Comparison of ENCODE assay signal across 1 cellular context in genomic region chr2:197934926-197935274, GRCh38.
TF ChIP-seq lines count a peak whose summit lies in the region.

No MANE protein-coding gene starts in this region.

TF ChIP-seq in HepG2, 621 proteins besides CTCF, POLR2A, EP300 and RAD21:
- TF ChIP-seq CEBPG (CRISPR knock-in tag; IDR thresholded peaks at IDR 0.05) (no peak), ZNF883 (CRISPR knock-in tag; IDR thresholded peaks at IDR 0.05; ENCODE audit: not compliant biosample characterization) (no peak)
- TF ChIP-seq, protein P1, sequence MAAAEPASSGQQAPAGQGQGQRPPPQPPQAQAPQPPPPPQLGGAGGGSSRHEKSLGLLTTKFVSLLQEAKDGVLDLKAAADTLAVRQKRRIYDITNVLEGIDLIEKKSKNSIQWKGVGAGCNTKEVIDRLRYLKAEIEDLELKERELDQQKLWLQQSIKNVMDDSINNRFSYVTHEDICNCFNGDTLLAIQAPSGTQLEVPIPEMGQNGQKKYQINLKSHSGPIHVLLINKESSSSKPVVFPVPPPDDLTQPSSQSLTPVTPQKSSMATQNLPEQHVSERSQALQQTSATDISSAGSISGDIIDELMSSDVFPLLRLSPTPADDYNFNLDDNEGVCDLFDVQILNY (CRISPR knock-in tag; conservative IDR thresholded peaks at IDR 0.05), result no peak
